Comparison of ENCODE assay signal across 1 cellular context in genomic region chr19:904545-904944, GRCh38.
TF ChIP-seq lines count a peak whose summit lies in the region.

No MANE protein-coding gene starts in this region.

TF ChIP-seq in WTC11, 78 proteins besides CTCF, POLR2A, EP300 and RAD21:
- TF ChIP-seq TEAD4 (CRISPR knock-in tag; IDR thresholded peaks at IDR 0.05), result no peak
- TF ChIP-seq SMAD3 (CRISPR knock-in tag; IDR thresholded peaks at IDR 0.05; ENCODE audit: borderline replicate concordance), result no peak
- TF ChIP-seq GABPB1 (CRISPR knock-in tag; IDR thresholded peaks at IDR 0.05), result no peak
- TF ChIP-seq ARID4B (CRISPR knock-in tag; IDR thresholded peaks at IDR 0.05; ENCODE audit: borderline replicate concordance), result no peak
